8 cellular contexts compared by ENCODE assay signal in the genomic region with DNA sequence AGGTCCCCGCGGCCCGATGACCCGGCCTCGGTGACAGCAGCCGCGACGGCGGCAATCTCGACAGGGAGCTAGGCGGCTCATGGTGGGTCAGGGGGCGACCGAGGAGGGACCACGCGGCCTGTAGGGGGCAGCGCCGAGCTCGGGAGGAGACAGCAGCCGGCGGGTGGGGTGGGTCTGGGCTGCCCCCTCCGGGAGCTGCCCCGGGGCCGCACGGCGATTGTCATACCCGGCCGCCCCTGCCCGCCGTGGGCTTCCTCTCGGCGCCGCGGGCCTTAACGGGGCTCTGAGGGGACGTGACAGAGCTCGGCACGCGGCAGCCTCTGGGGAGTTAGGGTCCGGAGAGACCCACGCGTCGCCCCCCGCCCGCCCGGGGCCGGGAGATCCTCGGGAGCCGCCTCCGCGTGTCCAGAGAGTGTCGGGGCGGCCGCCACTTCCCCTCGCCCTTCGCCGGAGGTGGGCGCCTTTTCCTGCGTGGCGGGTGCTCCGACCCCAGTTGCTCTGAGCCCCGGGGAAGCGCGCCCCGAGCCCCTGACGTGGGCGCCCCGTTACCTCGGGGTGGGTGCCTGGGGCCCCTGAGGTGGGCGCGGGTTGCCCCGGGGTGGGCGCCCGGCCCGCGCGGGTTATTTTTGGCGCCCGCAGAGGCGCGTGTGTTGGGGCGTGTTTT. TPM values are rescaled to one million over a fixed set of nuclear protein-coding genes. Genes with fewer than 3 reads are reported as not detected.
A peak's percentile ranks its signal among the peaks of the same experiment; 100 is the strongest.
DNase-seq lines count a peak whose midpoint lies in the region; ATAC-seq, FAIRE-seq and TF ChIP-seq lines count a peak whose summit lies in the region.

No MANE protein-coding gene starts in this region.

- peak; percentile 74 for TF ChIP-seq CTCF in A549 (IDR thresholded peaks at IDR 0.05)

- peak; percentile 54 to 69 for TF ChIP-seq RAD21 in A549 (conservative IDR thresholded peaks at IDR 0.05 in 1 of 2, IDR thresholded peaks at IDR 0.05 in 1 of 2)

- peak; percentile 80 to 94 for ATAC-seq in A549
- ATAC-seq in GM18868 (IDR thresholded peaks at IDR 0.05; ENCODE audit: unreplicated experiment): peak; percentile 36
- ATAC-seq in HG03139 (IDR thresholded peaks at IDR 0.05; ENCODE audit: unreplicated experiment): peak; percentile 45

- POLR2A ChIA-PET in A549 (lab: Yijun Ruan, JAX): no interaction called here

- H3K27me3 ChIP-seq in iPS-18a (ENCODE audit: control insufficient read depth, insufficient read depth, low read length): peaks cover 24% of the 10 kb centered on the region

- no peak for TF ChIP-seq POLR2A in A549 (IDR thresholded peaks at IDR 0.05; ENCODE audit: low read length)

- H3K4me2 ChIP-seq in A549: peak overlapping the region; percentile 74

- peaks cover 8% of the 10 kb centered on the region; the same call in 2 of the 3 replicates for H3K4me1 ChIP-seq in A549
- H3K4me1 ChIP-seq in iPS-18a (ENCODE audit: control insufficient read depth, low read depth, low read length): peaks cover 20% of the 10 kb centered on the region

- H3K9ac ChIP-seq in iPS-18a (ENCODE audit: low read length): peak overlapping the region; percentile 41

- WGBS in A549 (ENCODE audit: missing lambda C conversion rate): no CpG with 5 or more reads among the region's 81 CpGs

- DNase-seq in A549 (ENCODE audit: low read depth in 1 of 2, low spot score in 1 of 2): peak; percentile 69 to 92
- DNase-seq in T-helper 1 cell: peak; percentile 52 to 70 (median 60)
- peak; percentile 83 for DNase-seq in astrocyte of the hippocampus (ENCODE audit: low read depth, low spot score)
- peak; percentile 80 for DNase-seq in stimulated activated CD4-positive, alpha-beta T cell treated with anti-CD3 and anti-CD28 coated beads, Interleukin-12 subunit alpha, Interleukin-12 subunit beta, amount 100 ng/mL, for 4 hours
- DNase-seq in SIG-M5 (lab: John Stamatoyannopoulos, UW): no peak

- H3K36me3 ChIP-seq in iPS-18a (ENCODE audit: control insufficient read depth, low read depth, low read length): no peaks in the 10 kb centered on the region

- TF ChIP-seq EP300 in A549 (IDR thresholded peaks at IDR 0.05): no peak

- no peak for FAIRE-seq in A549 (lab: Jason Lieb, UNC)

- no peaks in the 10 kb centered on the region for H3K9me3 ChIP-seq in A549
- H3K9me3 ChIP-seq in iPS-18a (ENCODE audit: control insufficient read depth, low read depth, low read length): no peaks in the 10 kb centered on the region

- H3K27ac ChIP-seq in A549 (peak overlapping the region; percentile 77 to 88), iPS-18a (ENCODE audit: low read length) (no peak overlapping the region)

- CTCF ChIA-PET in A549 (lab: Yijun Ruan, JAX): interaction anchor here (0.6 to 3.1 kb wide), 31 partner anchors 10 to 348 kb away, joined by 3 to 21 read pairs (median 4); no protein-coding TSS in a partner anchor

- H3K4me3 ChIP-seq in A549 (peak overlapping the region; percentile 85), iPS-18a (ENCODE audit: low read length) (peak overlapping the region; percentile 81)

TF ChIP-seq in A549, 52 proteins besides CTCF, POLR2A, EP300 and RAD21:
- TF ChIP-seq ZSCAN20 (CRISPR knock-in tag; IDR thresholded peaks at IDR 0.05): no peak
- TF ChIP-seq, protein P1, sequence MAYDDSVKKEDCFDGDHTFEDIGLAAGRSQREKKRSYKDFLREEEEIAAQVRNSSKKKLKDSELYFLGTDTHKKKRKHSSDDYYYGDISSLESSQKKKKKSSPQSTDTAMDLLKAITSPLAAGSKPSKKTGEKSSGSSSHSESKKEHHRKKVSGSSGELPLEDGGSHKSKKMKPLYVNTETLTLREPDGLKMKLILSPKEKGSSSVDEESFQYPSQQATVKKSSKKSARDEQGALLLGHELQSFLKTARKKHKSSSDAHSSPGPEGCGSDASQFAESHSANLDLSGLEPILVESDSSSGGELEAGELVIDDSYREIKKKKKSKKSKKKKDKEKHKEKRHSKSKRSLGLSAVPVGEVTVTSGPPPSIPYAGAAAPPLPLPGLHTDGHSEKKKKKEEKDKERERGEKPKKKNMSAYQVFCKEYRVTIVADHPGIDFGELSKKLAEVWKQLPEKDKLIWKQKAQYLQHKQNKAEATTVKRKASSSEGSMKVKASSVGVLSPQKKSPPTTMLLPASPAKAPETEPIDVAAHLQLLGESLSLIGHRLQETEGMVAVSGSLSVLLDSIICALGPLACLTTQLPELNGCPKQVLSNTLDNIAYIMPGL (CRISPR knock-in tag; IDR thresholded peaks at IDR 0.05; ENCODE audit: borderline replicate concordance): peak; percentile 72; the same call in 1 of the 2 replicates
- peak; percentile 54; the same call in 1 of the 2 replicates for TF ChIP-seq RNF2 (IDR thresholded peaks at IDR 0.05; ENCODE audit: borderline replicate concordance, low read depth)
- peak; percentile 61 for TF ChIP-seq PHF8 (IDR thresholded peaks at IDR 0.05; ENCODE audit: borderline replicate concordance, low read depth)
- peak; percentile 75 for TF ChIP-seq SMC3 (IDR thresholded peaks at IDR 0.05)
- no peak for TF ChIP-seq SREBF2 (IDR thresholded peaks at IDR 0.05)
TF ChIP-seq in A549: peak in this region for 4.

RNA-seq across cellular contexts. Expression of gene PLCL2, which starts 0.5 kb away (rescaled TPM):
- polyA plus RNA-seq in A549 (2011; rRNA removed) (3.0 and 3.5 TPM in 2 replicates), A549 (2017; fragmentation: RNase III; extraction: RNeasy Plus Mini Kit Qiagen cat#74134 plus additional on column Dnase treatment) (2.1 to 2.5 TPM (median 2.1 TPM) in 3 replicates)
- polyA plus RNA-seq in A549 (2012; cell fraction: cytosol; rRNA removed): 1.1 and 1.2 TPM in 2 replicates
- polyA plus RNA-seq in A549 (2012; cell fraction: nucleus; rRNA removed): 0.67 and 0.93 TPM in 2 replicates
- polyA minus RNA-seq in A549 (2011; rRNA and poly(A)+ RNA removed): 5.8 and 6.8 TPM in 2 replicates

Comparison
In these comparisons a context has a peak if more than half of its experiments do, and no peak if none do; other contexts are left out.
1. ATAC-seq: peak in every context shown above with its lines; median percentile 87 in A549; 45 in HG03139; 36 in GM18868.